Comparison of ENCODE assay signal across 1 cellular context in genomic region chr17:4950757-4951204, GRCh38.
A peak's percentile ranks its signal among the peaks of the same experiment; 100 is the strongest.
TF ChIP-seq lines count a peak whose summit lies in the region.

ENO3 (plus strand) TSS chr17:4951119; CDS start chr17:4951830, 711 bp downstream.

TF ChIP-seq in HepG2, 621 proteins besides CTCF, POLR2A, EP300 and RAD21 (continued from another document and continues in another):
- TF ChIP-seq MXD3 (CRISPR knock-in tag; IDR thresholded peaks at IDR 0.05) (no peak), KDM5A (IDR thresholded peaks at IDR 0.05; ENCODE audit: borderline replicate concordance, low read length) (peak; percentile 63; the same call in 1 of the 2 replicates), HNF1B (CRISPR knock-in tag; IDR thresholded peaks at IDR 0.05) (peak; percentile 25; the same call in 1 of the 2 replicates), ZNF546 (CRISPR knock-in tag; conservative IDR thresholded peaks at IDR 0.05) (no peak), CHCHD3 (CRISPR knock-in tag; IDR thresholded peaks at IDR 0.05) (no peak), ZBTB37 (CRISPR knock-in tag; IDR thresholded peaks at IDR 0.05) (no peak), ZNF251 (CRISPR knock-in tag; IDR thresholded peaks at IDR 0.05) (no peak), ZNF563 (CRISPR knock-in tag; IDR thresholded peaks at IDR 0.05) (no peak), RXRB (CRISPR knock-in tag; IDR thresholded peaks at IDR 0.05; ENCODE audit: borderline replicate concordance) (peak; percentile 58), ZSCAN12 (CRISPR knock-in tag; IDR thresholded peaks at IDR 0.05) (no peak), ZNF597 (CRISPR knock-in tag; IDR thresholded peaks at IDR 0.05) (no peak), BRD4 (CRISPR knock-in tag; IDR thresholded peaks at IDR 0.05) (0 out of 2 replicates have a peak, but pooled peaks have one; percentile 28), GATAD2A (CRISPR knock-in tag; IDR thresholded peaks at IDR 0.05) (peak; percentile 16; the same call in 1 of the 2 replicates), POLR2AphosphoS5 (IDR thresholded peaks at IDR 0.05; ENCODE audit: low read depth, low read length) (peak; percentile 79), HOXA9 (CRISPR knock-in tag; IDR thresholded peaks at IDR 0.05; ENCODE audit: borderline replicate concordance) (no peak), RBFOX2 (IDR thresholded peaks at IDR 0.05; ENCODE audit: low read depth, low read length) (no peak), TGIF2 (CRISPR knock-in tag; IDR thresholded peaks at IDR 0.05) (no peak), CBFB (CRISPR knock-in tag; IDR thresholded peaks at IDR 0.05) (no peak), ZNF547 (CRISPR knock-in tag; IDR thresholded peaks at IDR 0.05) (no peak), ZSCAN31 (CRISPR knock-in tag; IDR thresholded peaks at IDR 0.05; ENCODE audit: low read depth) (no peak), ZNF501 (CRISPR knock-in tag; IDR thresholded peaks at IDR 0.05) (0 out of 2 replicates have a peak, but pooled peaks have one; percentile 36), ZFP36L2 (CRISPR knock-in tag; IDR thresholded peaks at IDR 0.05) (no peak), SKI (IDR thresholded peaks at IDR 0.05; ENCODE audit: partially characterized antibody) (no peak), JUN (CRISPR knock-in tag; IDR thresholded peaks at IDR 0.05) (no peak), FOXP4 (CRISPR knock-in tag; IDR thresholded peaks at IDR 0.05) (peak; percentile 31; the same call in 1 of the 2 replicates), AKAP8 (CRISPR knock-in tag; IDR thresholded peaks at IDR 0.05) (peak; percentile 14; the same call in 1 of the 2 replicates), ZNF574 (CRISPR knock-in tag; IDR thresholded peaks at IDR 0.05) (peak; percentile 21; the same call in 1 of the 2 replicates), ZNF496 (CRISPR knock-in tag; IDR thresholded peaks at IDR 0.05; ENCODE audit: insufficient replicate concordance) (no peak), U2AF2 (IDR thresholded peaks at IDR 0.05; ENCODE audit: low read depth, low read length) (no peak), NFRKB (IDR thresholded peaks at IDR 0.05) (no peak), DNMT3B (CRISPR knock-in tag; conservative IDR thresholded peaks at IDR 0.05) (no peak), DRAP1 (CRISPR knock-in tag; IDR thresholded peaks at IDR 0.05) (peak; percentile 85; the same call in 1 of the 2 replicates), ATF6 (CRISPR knock-in tag; conservative IDR thresholded peaks at IDR 0.05) (no peak), TAF15 (IDR thresholded peaks at IDR 0.05; ENCODE audit: low read depth, low read length, poor library complexity, severe bottlenecking) (no peak), CREB3 (CRISPR knock-in tag; IDR thresholded peaks at IDR 0.05) (no peak), ZBTB2 (CRISPR knock-in tag; IDR thresholded peaks at IDR 0.05; ENCODE audit: low read depth) (no peak), ZNF619 (CRISPR knock-in tag; IDR thresholded peaks at IDR 0.05) (no peak; the same call in 1 of the 2 replicates), GTF2F1 (IDR thresholded peaks at IDR 0.05; ENCODE audit: low read length) (no peak), PHF5A (CRISPR knock-in tag; IDR thresholded peaks at IDR 0.05; ENCODE audit: low read depth, unreplicated experiment) (no peak), MEF2D (CRISPR knock-in tag; IDR thresholded peaks at IDR 0.05) (no peak), AFF4 (CRISPR knock-in tag; IDR thresholded peaks at IDR 0.05) (no peak), SMAD9 (CRISPR knock-in tag; IDR thresholded peaks at IDR 0.05) (no peak), MTA3 (CRISPR knock-in tag; IDR thresholded peaks at IDR 0.05) (no peak), CREBL2 (CRISPR knock-in tag; IDR thresholded peaks at IDR 0.05; ENCODE audit: borderline replicate concordance) (no peak)
